16 cellular contexts compared by ENCODE assay signal in genomic region chr10:47060993-47061500, GRCh38.
DNase-seq lines count a peak whose midpoint lies in the region; TF ChIP-seq lines count a peak whose summit lies in the region.
"Had no signal": no experiment of that assay in that cellular context is flagged by ENCODE, and none has a peak within 500 bp of the region (broad histone marks: within the 10 kb centered on the region; RNA-seq: fewer than 3 reads in every experiment).

No MANE protein-coding gene starts in this region.

- no peak overlapping the region for H3K56ac ChIP-seq in H9 (ENCODE audit: insufficient read length, low read depth, low read length)

- intact Hi-C loops in sigmoid colon (cut with DNase I): no loop called here

- no peak overlapping the region for H2AK5ac ChIP-seq in H9 (ENCODE audit: insufficient read length, low read length)

- DNase-seq in H9 (no peak), endodermal cell (peak; percentile 18), sigmoid colon (peak; percentile 39), ureter (ENCODE audit: low spot score) (peak; percentile 14), GDM1 (lab: John Stamatoyannopoulos, UW) (no peak)
- DNase-seq in activated naive CD4-positive, alpha-beta T cell treated with Interleukin-2 at 50 U/mL for 16 hours: no peak
- DNase-seq in activated CD4-positive, alpha-beta T cell treated with anti-CD3 and anti-CD28 coated beads, Interleukin-2, amount 50 U/mL, for 48 hours: no peak
- DNase-seq: C1 segment of cervical spinal cord; Calu3; CD4-positive, alpha-beta memory T cell; COR-L47; DMS53; DMS79 treated with DMSO at 0.1 percent for 48 hours; GM23248; H7 had no signal

- H4K20me1 ChIP-seq in H9 (ENCODE audit: control insufficient read depth, insufficient read depth, insufficient read length): no peaks in the 10 kb centered on the region

- H3K36me3 Mint-ChIP-seq in H9 (ENCODE audit: insufficient read depth in 1 of 3, low read depth in 3 of 3) (no peaks in the 10 kb centered on the region), endodermal cell (ENCODE audit: low read depth) (no peaks in the 10 kb centered on the region)
- H3K36me3 Mint-ChIP-seq: CD4-positive, alpha-beta memory T cell had no signal

- H3K27me3 Mint-ChIP-seq in H9 (ENCODE audit: low read depth): peaks cover 15% of the 10 kb centered on the region
- peaks cover 16% of the 10 kb centered on the region for H3K27me3 Mint-ChIP-seq in endodermal cell (ENCODE audit: insufficient read depth)

- no peak overlapping the region for H4K5ac ChIP-seq in H9 (ENCODE audit: insufficient read length, low read depth, low read length)

- no peaks in the 10 kb centered on the region for H3K23me2 ChIP-seq in H9 (ENCODE audit: insufficient read length, low read depth, low read length, poor library complexity, severe bottlenecking)

- no peaks in the 10 kb centered on the region for H3K27me3 ChIP-seq in H9 (ENCODE audit: insufficient read depth, low read length)
- H3K27me3 ChIP-seq in endodermal cell (ENCODE audit: control insufficient read depth, insufficient read depth, low read length, poor library complexity, severe bottlenecking): peaks cover 9% of the 10 kb centered on the region
- H3K27me3 ChIP-seq in sigmoid colon: no peaks in the 10 kb centered on the region

- peaks cover 0 to 3% of the 10 kb centered on the region in 2 experiments; a peak in 1 of 5 replicates for H3K9me3 Mint-ChIP-seq in H9
- no peaks in the 10 kb centered on the region for H3K9me3 Mint-ChIP-seq in endodermal cell

- H3K4ac ChIP-seq in H9 (ENCODE audit: low read depth, low read length): no peak overlapping the region

- no peak overlapping the region for H2BK12ac ChIP-seq in H9 (ENCODE audit: insufficient read length, low read depth, low read length)

- no peak overlapping the region for H3K18ac ChIP-seq in H9 (ENCODE audit: insufficient read length, low read depth, low read length)

- WGBS in H9 (ENCODE audit: extremely low coverage, insufficient read length, low lambda C conversion rate): no CpG with 5 or more reads among the region's 8 CpGs
- WGBS in endodermal cell (ENCODE audit: insufficient coverage in 1 of 2, insufficient read length in 1 of 2), 2 experiments: 88% methylated on average over 6 to 8 of the region's 8 CpGs
- 47 to 75% methylated on average over 8 of the region's 8 CpGs for WGBS in sigmoid colon, 2 donors

- no peak for TF ChIP-seq POLR2A in sigmoid colon (IDR thresholded peaks at IDR 0.05)

- H2AFZ ChIP-seq in H9 (ENCODE audit: low read length): no peak overlapping the region
- H2AFZ ChIP-seq: GM23248 had no signal

- no peaks in the 10 kb centered on the region for H3K36me3 ChIP-seq in endodermal cell (ENCODE audit: control insufficient read depth, insufficient read depth, low read length)
- H3K36me3 ChIP-seq in sigmoid colon: no peaks in the 10 kb centered on the region

- H2BK120ac ChIP-seq in H9 (ENCODE audit: low read depth, low read length, poor library complexity, severe bottlenecking): no peak overlapping the region

- H3K27ac ChIP-seq in H9 (ENCODE audit: insufficient read length, low read depth, low read length) (no peak overlapping the region), endodermal cell (ENCODE audit: low read depth, low read length) (no peak overlapping the region), sigmoid colon (no peak overlapping the region)
- H3K27ac ChIP-seq: GM23248 had no signal

- no peaks in the 10 kb centered on the region for H3K79me1 ChIP-seq in H9 (ENCODE audit: insufficient read depth, low read depth, low read length, poor library complexity, severe bottlenecking)

- no peak overlapping the region for H2BK15ac ChIP-seq in H9 (ENCODE audit: low read depth, low read length)

- no peak overlapping the region for H2BK20ac ChIP-seq in H9 (ENCODE audit: low read depth, low read length, poor library complexity, severe bottlenecking)

- no peak overlapping the region for H3K23ac ChIP-seq in H9 (ENCODE audit: insufficient read length, low read depth, low read length)

- H3K9ac ChIP-seq in H9 (ENCODE audit: extremely low read depth, insufficient read length, low read length) (no peak overlapping the region), endodermal cell (ENCODE audit: extremely low read depth, low read length, poor library complexity, severe bottlenecking) (no peak overlapping the region)
- H3K9ac ChIP-seq: GM23248 had no signal

- 0 out of 2 replicates have a peak overlapping the region, but pooled peaks have one; percentile 33 for H3K14ac ChIP-seq in H9 (ENCODE audit: insufficient read depth, low read length)

- no peak overlapping the region for H4K91ac ChIP-seq in H9 (ENCODE audit: insufficient read length, low read depth, low read length)

- H3K4me1 Mint-ChIP-seq in H9 (no peaks in the 10 kb centered on the region), endodermal cell (no peaks in the 10 kb centered on the region)

- H3K4me3 Mint-ChIP-seq in H9 (no peak overlapping the region), endodermal cell (no peak overlapping the region)
- H3K4me3 Mint-ChIP-seq: CD4-positive, alpha-beta memory T cell had no signal

- H3K79me2 ChIP-seq in H9 (ENCODE audit: insufficient read depth, low read length): no peaks in the 10 kb centered on the region

- no peak for TF ChIP-seq EP300 in sigmoid colon (IDR thresholded peaks at IDR 0.05)

- H3K4me3 ChIP-seq in endodermal cell (ENCODE audit: low read length) (no peak overlapping the region), sigmoid colon (no peak overlapping the region)
- H3K4me3 ChIP-seq: GM12878, GM23248 had no signal

- no peak overlapping the region for H3T11ph ChIP-seq in H9 (ENCODE audit: low read length)

- no peak overlapping the region for H2BK5ac ChIP-seq in H9 (ENCODE audit: insufficient read length, low read length)

- H3K9me3 ChIP-seq in H9 (ENCODE audit: control insufficient read depth, low read depth, low read length) (no peaks in the 10 kb centered on the region), endodermal cell (ENCODE audit: control insufficient read depth, low read length) (no peaks in the 10 kb centered on the region), sigmoid colon (no peaks in the 10 kb centered on the region)

- H3K27ac Mint-ChIP-seq in H9: no peak overlapping the region
- H3K27ac Mint-ChIP-seq in endodermal cell: no peak overlapping the region

- TF ChIP-seq CTCF in H9 (conservative IDR thresholded peaks at IDR 0.05) (no peak), endodermal cell (conservative IDR thresholded peaks at IDR 0.05) (no peak), sigmoid colon (IDR thresholded peaks at IDR 0.05) (no peak)

- no peak overlapping the region for H3K4me2 ChIP-seq in H9 (ENCODE audit: insufficient read depth, insufficient read length, low read length)

- H4K8ac ChIP-seq in H9 (replicated peaks; ENCODE audit: insufficient read length, low read depth, low read length): no peak overlapping the region

- H3K4me1 ChIP-seq in H9 (ENCODE audit: insufficient read depth, low read length): no peaks in the 10 kb centered on the region
- no peaks in the 10 kb centered on the region for H3K4me1 ChIP-seq in endodermal cell (ENCODE audit: control insufficient read depth, insufficient read depth, low read length)
- no peaks in the 10 kb centered on the region for H3K4me1 ChIP-seq in sigmoid colon

Comparison
In these comparisons a context has a peak if more than half of its experiments do, and no peak if none do; other contexts are left out.
1. DNase-seq: peak in endodermal cell (single experiment), sigmoid colon (single experiment) and ureter (single experiment); none in H9 (single experiment), activated naive CD4-positive, alpha-beta T cell treated with Interleukin-2 at 50 U/mL for 16 hours (single experiment), activated CD4-positive, alpha-beta T cell treated with anti-CD3 and anti-CD28 coated beads, Interleukin-2, amount 50 U/mL, for 48 hours (0 of 2) and GDM1 (single experiment).